18 cellular contexts compared by ENCODE assay signal in the genomic region with DNA sequence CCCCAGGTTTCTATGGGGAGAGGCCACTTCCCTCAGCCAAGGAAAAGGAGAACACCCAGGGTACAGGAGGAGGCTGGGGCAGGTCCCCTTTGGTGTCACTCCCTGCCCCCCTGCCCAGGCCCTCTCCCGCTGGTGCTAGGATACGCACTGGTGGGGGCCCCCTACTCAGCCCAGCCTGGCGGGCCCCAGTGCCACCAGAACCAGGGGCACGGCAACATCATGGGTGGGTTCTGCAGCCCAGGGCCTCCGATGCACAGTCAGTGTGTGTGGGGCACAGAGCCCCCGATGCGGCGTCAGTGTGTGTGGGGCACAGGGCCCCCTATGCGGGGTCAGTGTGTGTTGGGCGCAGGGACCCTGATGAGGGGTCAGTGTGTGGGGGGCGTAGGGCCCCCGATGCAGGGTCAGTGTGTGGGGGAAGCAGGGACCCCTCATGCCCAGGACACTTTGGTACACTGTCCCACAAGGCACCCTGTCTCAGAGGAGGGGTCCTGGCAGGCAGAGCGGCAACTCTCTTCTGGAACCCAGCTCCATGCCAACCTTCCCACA. TPM values are rescaled to one million over a fixed set of nuclear protein-coding genes. Genes with fewer than 3 reads are reported as not detected.
DNase-seq lines count a peak whose midpoint lies in the region; ATAC-seq and TF ChIP-seq lines count a peak whose summit lies in the region.
"Had no signal": no experiment of that assay in that cellular context is flagged by ENCODE, and none has a peak within 500 bp of the region (broad histone marks: within the 10 kb centered on the region; RNA-seq: fewer than 3 reads in every experiment).

No MANE protein-coding gene starts in this region.

- H3K27ac Mint-ChIP-seq in activated naive CD8-positive, alpha-beta T cell treated with anti-CD3 and anti-CD28 coated beads, Interleukin-2, amount 50 U/mL, for 24 hours: no peak overlapping the region
- no peak overlapping the region for H3K27ac Mint-ChIP-seq in activated naive CD8-positive, alpha-beta T cell treated with anti-CD3 and anti-CD28 coated beads for 36 hours
- H3K27ac Mint-ChIP-seq: B cell; CD8-positive, alpha-beta T cell had no signal

- H3K27ac ChIP-seq in osteoblast (ENCODE audit: low read depth, low read length) (no peak overlapping the region), upper lobe of left lung (no peak overlapping the region)
- H3K27ac ChIP-seq: BLaER1 treated with 17β-estradiol and CSF1 and Interleukin-3, amounts not matched to agents 10 nM and 100 nM had no signal

- 97% methylated on average over 13 of the region's 13 CpGs; no CpG with 5 or more reads in 1 of the 2 donors for WGBS in upper lobe of left lung, 2 donors

- no peak overlapping the region for H3K4me2 ChIP-seq in osteoblast (ENCODE audit: insufficient read depth, low read length)
- H3K4me2 ChIP-seq: BLaER1 treated with 17β-estradiol and CSF1 and Interleukin-3, amounts not matched to agents 10 nM and 100 nM had no signal

- no peaks in the 10 kb centered on the region for H3K4me1 Mint-ChIP-seq in activated naive CD8-positive, alpha-beta T cell treated with anti-CD3 and anti-CD28 coated beads, Interleukin-2, amount 50 U/mL, for 24 hours
- H3K4me1 Mint-ChIP-seq in activated naive CD8-positive, alpha-beta T cell treated with anti-CD3 and anti-CD28 coated beads for 36 hours: no peaks in the 10 kb centered on the region
- H3K4me1 Mint-ChIP-seq: B cell had no signal

- H3K4me1 ChIP-seq in osteoblast (ENCODE audit: insufficient read depth, low read length): no peaks in the 10 kb centered on the region
- peaks cover 0 to 14% (median 0%) of the 10 kb centered on the region in 4 donors for H3K4me1 ChIP-seq in upper lobe of left lung
- H3K4me1 ChIP-seq: BLaER1 treated with 17β-estradiol and CSF1 and Interleukin-3, amounts not matched to agents 10 nM and 100 nM; HAP-1 had no signal

- no peak for TF ChIP-seq POLR2A in upper lobe of left lung (IDR thresholded peaks at IDR 0.05)

- H3K36me3 Mint-ChIP-seq in activated naive CD8-positive, alpha-beta T cell treated with anti-CD3 and anti-CD28 coated beads, Interleukin-2, amount 50 U/mL, for 24 hours (ENCODE audit: low read depth): peaks cover 5% of the 10 kb centered on the region
- H3K36me3 Mint-ChIP-seq in activated naive CD8-positive, alpha-beta T cell treated with anti-CD3 and anti-CD28 coated beads for 36 hours: peaks cover 3% of the 10 kb centered on the region
- H3K36me3 Mint-ChIP-seq: CD8-positive, alpha-beta T cell had no signal

- DNase-seq in activated naive CD8-positive, alpha-beta T cell treated with anti-CD3 and anti-CD28 coated beads, Interleukin-2, amount 50 U/mL, for 24 hours: no peak
- no peak for DNase-seq in activated naive CD8-positive, alpha-beta T cell treated with anti-CD3 and anti-CD28 coated beads for 36 hours
- peak; percentile 35 for DNase-seq in osteoblast (ENCODE audit: insufficient read length, low spot score, missing footprints)
- DNase-seq in upper lobe of left lung: peak in 1 of 2 donors; percentile 54
- DNase-seq in NCI-H1436 (lab: John Stamatoyannopoulos, UW): no peak
- DNase-seq: Calu3, DMS79 treated with DMSO at 0.1 percent for 48 hours, GF-D8 had no signal

- no peak overlapping the region for H3K4me3 Mint-ChIP-seq in activated naive CD8-positive, alpha-beta T cell treated with anti-CD3 and anti-CD28 coated beads, Interleukin-2, amount 50 U/mL, for 24 hours
- H3K4me3 Mint-ChIP-seq in activated naive CD8-positive, alpha-beta T cell treated with anti-CD3 and anti-CD28 coated beads for 36 hours: no peak overlapping the region
- H3K4me3 Mint-ChIP-seq: B cell; CD8-positive, alpha-beta T cell had no signal

- no peak for TF ChIP-seq EP300 in upper lobe of left lung (IDR thresholded peaks at IDR 0.05)

- H3K27me3 ChIP-seq in osteoblast (ENCODE audit: insufficient read depth, low read length) (no peaks in the 10 kb centered on the region), upper lobe of left lung (peaks cover 0 to 8% (median 2%) of the 10 kb centered on the region in 4 donors)
- H3K27me3 ChIP-seq: BLaER1 treated with 17β-estradiol and CSF1 and Interleukin-3, amounts not matched to agents 10 nM and 100 nM had no signal

- no peak for TF ChIP-seq CTCF in osteoblast (IDR thresholded peaks at IDR 0.05; ENCODE audit: extremely low read depth, low read depth, low read length)
- no peak for TF ChIP-seq CTCF in upper lobe of left lung (IDR thresholded peaks at IDR 0.05)

- H3K79me2 ChIP-seq in osteoblast (ENCODE audit: insufficient read depth, low read length): no peaks in the 10 kb centered on the region

- peak; percentile 10 for ATAC-seq in activated naive CD8-positive, alpha-beta T cell treated with anti-CD3 and anti-CD28 coated beads, Interleukin-2, amount 50 U/mL, for 24 hours
- ATAC-seq in upper lobe of left lung (ENCODE audit: low FRiP score in 2 of 2) (peak; percentile 4 to 58), GM21390 (IDR thresholded peaks at IDR 0.05; ENCODE audit: unreplicated experiment) (no peak)
- ATAC-seq: CD8-positive, alpha-beta T cell; GM12878; HepG2 had no signal

- peaks cover 22% of the 10 kb centered on the region for H3K9me3 ChIP-seq in iPS-18c (ENCODE audit: control insufficient read depth, insufficient read depth, low read length)
- H3K9me3 ChIP-seq in osteoblast (ENCODE audit: low read depth, low read length): peaks cover 3% of the 10 kb centered on the region
- H3K9me3 ChIP-seq in upper lobe of left lung: peaks cover 0 to 19% (median 3%) of the 10 kb centered on the region in 4 donors
- H3K9me3 ChIP-seq: HAP-1 had no signal

- no peaks in the 10 kb centered on the region for H3K36me3 ChIP-seq in osteoblast (ENCODE audit: insufficient read depth, low read length)
- H3K36me3 ChIP-seq in upper lobe of left lung: no peaks in the 10 kb centered on the region
- H3K36me3 ChIP-seq: BLaER1 treated with 17β-estradiol and CSF1 and Interleukin-3, amounts not matched to agents 10 nM and 100 nM; HAP-1 had no signal

- peaks cover 5% of the 10 kb centered on the region for H3K27me3 Mint-ChIP-seq in activated naive CD8-positive, alpha-beta T cell treated with anti-CD3 and anti-CD28 coated beads, Interleukin-2, amount 50 U/mL, for 24 hours
- peaks cover 16% of the 10 kb centered on the region for H3K27me3 Mint-ChIP-seq in activated naive CD8-positive, alpha-beta T cell treated with anti-CD3 and anti-CD28 coated beads for 36 hours
- H3K27me3 Mint-ChIP-seq: B cell had no signal

- H3K9me3 Mint-ChIP-seq in activated naive CD8-positive, alpha-beta T cell treated with anti-CD3 and anti-CD28 coated beads, Interleukin-2, amount 50 U/mL, for 24 hours: peaks cover 7% of the 10 kb centered on the region
- peaks cover 9% of the 10 kb centered on the region for H3K9me3 Mint-ChIP-seq in activated naive CD8-positive, alpha-beta T cell treated with anti-CD3 and anti-CD28 coated beads for 36 hours

- peak overlapping the region; percentile 15; the same call in 1 of the 2 replicates for H3K4me3 ChIP-seq in iPS-18c (ENCODE audit: insufficient read depth, low read depth, low read length)
- H3K4me3 ChIP-seq in osteoblast (ENCODE audit: insufficient read depth, low read length): no peak overlapping the region
- no peak overlapping the region for H3K4me3 ChIP-seq in upper lobe of left lung
- H3K4me3 ChIP-seq: BLaER1 treated with 17β-estradiol and CSF1 and Interleukin-3, amounts not matched to agents 10 nM and 100 nM; GM12878; HAP-1 had no signal

- no peaks in the 10 kb centered on the region for H4K20me1 ChIP-seq in osteoblast (ENCODE audit: insufficient read depth, low read length)
- H4K20me1 ChIP-seq: BLaER1 treated with 17β-estradiol and CSF1 and Interleukin-3, amounts not matched to agents 10 nM and 100 nM had no signal

- no peak overlapping the region for H2AFZ ChIP-seq in osteoblast (ENCODE audit: low read length)

RNA-seq across cellular contexts. Expression of gene ZNF735, which starts 23.1 kb away (rescaled TPM):
- not detected for total RNA-seq in activated naive CD8-positive, alpha-beta T cell treated with anti-CD3 and anti-CD28 coated beads for 36 hours
- not detected in 2 replicates for total RNA-seq in osteoblast
- total RNA-seq in upper lobe of left lung: not detected
- total RNA-seq: A172; B cell; Calu3; CD8-positive, alpha-beta T cell; GM12878; H4; HepG2 had no signal

RNA-seq across cellular contexts. Expression of gene ZNF679, which starts 44.4 kb away (rescaled TPM):
- not detected for total RNA-seq in activated naive CD8-positive, alpha-beta T cell treated with anti-CD3 and anti-CD28 coated beads for 36 hours
- total RNA-seq in osteoblast: not detected in 2 replicates
- total RNA-seq in upper lobe of left lung: not detected
- total RNA-seq: A172; B cell; Calu3; CD8-positive, alpha-beta T cell; GM12878; H4; HepG2 had no signal
